32 cellular contexts compared by ENCODE assay signal in genomic region chr19:22606954-22607652, GRCh38.
"Had no signal": no experiment of that assay in that cellular context is flagged by ENCODE, and none has a peak within 500 bp of the region (broad histone marks: within the 10 kb centered on the region; RNA-seq: fewer than 3 reads in every experiment).

No MANE protein-coding gene starts in this region.

- H3K4me3 Mint-ChIP-seq: naive thymus-derived CD4-positive, alpha-beta T cell; nephron; stimulated activated naive B cell treated with anti-CD40 and anti-IgM and Interleukin-4, amounts not matched to agents 10 μg/mL and 1 μg/mL and 100 μg/mL, for 72 hours; stimulated activated naive CD8-positive, alpha-beta T cell treated with anti-CD3 and anti-CD28 coated beads, Interleukin-15, Interleukin-2, amounts not matched to agents 100 ng/mL and 50 ng/mL, for 24 hours had no signal

- H3K36me3 Mint-ChIP-seq: stimulated activated naive B cell treated with anti-CD40 and anti-IgM and Interleukin-4, amounts not matched to agents 10 μg/mL and 1 μg/mL and 100 μg/mL, for 72 hours had no signal

- H3K27ac ChIP-seq: dorsolateral prefrontal cortex, epithelial cell of prostate, foreskin keratinocyte, gastroesophageal sphincter, heart right ventricle, parathyroid adenoma, psoas muscle, right lobe of liver, transverse colon, upper lobe of right lung, uterus had no signal

- H3K27me3 Mint-ChIP-seq: stimulated activated naive B cell treated with anti-CD40 and anti-IgM and Interleukin-4, amounts not matched to agents 10 μg/mL and 1 μg/mL and 100 μg/mL, for 72 hours; stimulated activated naive CD8-positive, alpha-beta T cell treated with anti-CD3 and anti-CD28 coated beads, Interleukin-15, Interleukin-2, amounts not matched to agents 100 ng/mL and 50 ng/mL, for 24 hours had no signal

- H3K27ac Mint-ChIP-seq: naive thymus-derived CD4-positive, alpha-beta T cell; nephron; stimulated activated naive B cell treated with anti-CD40 and anti-IgM and Interleukin-4, amounts not matched to agents 10 μg/mL and 1 μg/mL and 100 μg/mL, for 72 hours; stimulated activated naive CD8-positive, alpha-beta T cell treated with anti-CD3 and anti-CD28 coated beads, Interleukin-15, Interleukin-2, amounts not matched to agents 100 ng/mL and 50 ng/mL, for 24 hours had no signal

- H3K4me1 ChIP-seq: foreskin keratinocyte, gastroesophageal sphincter, heart right ventricle, parathyroid adenoma, psoas muscle, right lobe of liver, transverse colon, upper lobe of right lung, uterus had no signal

- H3K4me1 Mint-ChIP-seq: immature natural killer cell; naive thymus-derived CD4-positive, alpha-beta T cell; nephron; stimulated activated naive B cell treated with anti-CD40 and anti-IgM and Interleukin-4, amounts not matched to agents 10 μg/mL and 1 μg/mL and 100 μg/mL, for 72 hours had no signal

- H3K36me3 ChIP-seq: gastroesophageal sphincter, heart right ventricle, right lobe of liver, transverse colon, upper lobe of right lung, uterus had no signal

- DNase-seq: caudate nucleus; cerebellar nuclear complex; dorsolateral prefrontal cortex; effector CD4-positive, alpha-beta T cell; foreskin keratinocyte; heart right ventricle; hippocampal formation; immature natural killer cell; islet precursor cell; kidney glomerular epithelial cell; left colon; left ventricle myocardium superior; mesenchymal stem cell; midbrain; naive thymus-derived CD4-positive, alpha-beta T cell; occipital lobe; psoas muscle; retina; right lobe of liver; small intestine; stimulated activated CD4-positive, alpha-beta T cell treated with anti-CD3 and anti-CD28 coated beads, Interleukin-15, amount 100 ng/mL, for 24 hours; stimulated activated CD4-positive, alpha-beta T cell treated with anti-CD3 and anti-CD28 coated beads, Interleukin-2, amount 100 ng/mL, for 48 hours; stimulated activated naive B cell treated with anti-CD40 and anti-IgM and Interleukin-4, amounts not matched to agents 10 μg/mL and 1 μg/mL and 100 μg/mL, for 72 hours; transverse colon; upper lobe of right lung; uterus had no signal

- H3K9me3 ChIP-seq: gastroesophageal sphincter, psoas muscle, right lobe of liver, upper lobe of right lung, uterus had no signal

- H3K4me3 ChIP-seq: dorsolateral prefrontal cortex, gastroesophageal sphincter, heart right ventricle, psoas muscle, right lobe of liver, transverse colon, upper lobe of right lung, uterus had no signal

- ATAC-seq: esophagus mucosa; foreskin keratinocyte; gastroesophageal sphincter; heart right ventricle; left colon; left ventricle myocardium superior; naive thymus-derived CD4-positive, alpha-beta T cell; psoas muscle; right lobe of liver; stimulated activated naive B cell treated with anti-CD40 and anti-IgM and Interleukin-4, amounts not matched to agents 10 μg/mL and 1 μg/mL and 100 μg/mL, for 72 hours; upper lobe of right lung had no signal

- H3K27me3 ChIP-seq: foreskin keratinocyte, right lobe of liver, transverse colon, upper lobe of right lung, uterus had no signal
